Comparison of ENCODE assay signal across 8 cellular contexts in genomic region chr11:65132988-65133700, GRCh38. TPM values are rescaled to one million over a fixed set of nuclear protein-coding genes. Genes with fewer than 3 reads are reported as not detected.
A peak's percentile ranks its signal among the peaks of the same experiment; 100 is the strongest.
DNase-seq lines count a peak whose midpoint lies in the region; TF ChIP-seq lines count a peak whose summit lies in the region.

No MANE protein-coding gene starts in this region.

- H3K27me3 ChIP-seq in HUES64 (ENCODE audit: insufficient read depth, low read length) (no peaks in the 10 kb centered on the region), neural cell (ENCODE audit: insufficient read depth, low read depth, low read length) (no peaks in the 10 kb centered on the region)

- 52% methylated on average over 18 of the region's 18 CpGs for WGBS in HUES64

- CTCF ChIA-PET in Calu3 (lab: Charles Lee), result interaction anchor here (3.4 kb wide), 1 partner anchor 49 kb away, joined by 27 read pairs; the partner anchor contains the start of gene CAPN1

- H3K4me3 Mint-ChIP-seq in Calu3 (ENCODE audit: low read depth, unreplicated experiment), result peak overlapping the region; percentile 99

- peaks cover 28% of the 10 kb centered on the region for H3K4me1 Mint-ChIP-seq in Calu3 (ENCODE audit: low read depth, unreplicated experiment)

- H3K36me3 Mint-ChIP-seq in Calu3 (ENCODE audit: insufficient read depth, unreplicated experiment), result peaks cover 73% of the 10 kb centered on the region

- no peaks in the 10 kb centered on the region for H3K27me3 Mint-ChIP-seq in Calu3 (ENCODE audit: unreplicated experiment)

- no peaks in the 10 kb centered on the region for H3K9me2 ChIP-seq in neural cell (ENCODE audit: insufficient read depth, low read length)

- TF ChIP-seq CTCF in Calu3 (IDR thresholded peaks at IDR 0.05; ENCODE audit: unreplicated experiment), result no peak
- no peak for TF ChIP-seq CTCF in WI38 (IDR thresholded peaks at IDR 0.05; ENCODE audit: low read depth, low read length)
- TF ChIP-seq CTCF in neural cell (IDR thresholded peaks at IDR 0.05; ENCODE audit: poor library complexity, severe bottlenecking), result no peak

- intact Hi-C loops in Calu3 (cut with micrococcal nuclease; ENCODE audit: unreplicated experiment), result no loop called here

- H3K4me2 ChIP-seq in neural cell (ENCODE audit: low read length), result peak overlapping the region; percentile 95

- peaks cover 5% of the 10 kb centered on the region for H3F3A ChIP-seq in neural cell (ENCODE audit: insufficient read depth, low read length, poor library complexity, severe bottlenecking)

- H3K27ac ChIP-seq in HUES64 (ENCODE audit: low read depth, low read length) (peak overlapping the region; percentile 94), neural cell (ENCODE audit: low read length) (peak overlapping the region; percentile 98)

- H4K20me1 ChIP-seq in neural cell (ENCODE audit: insufficient read depth), result no peaks in the 10 kb centered on the region

- H3K36me3 ChIP-seq in HUES64 (ENCODE audit: insufficient read depth, low read length), result peaks cover 43% of the 10 kb centered on the region
- H3K36me3 ChIP-seq in neural cell (ENCODE audit: insufficient read depth, low read length), result no peaks in the 10 kb centered on the region

- H3K27ac Mint-ChIP-seq in Calu3 (ENCODE audit: unreplicated experiment), result peak overlapping the region; percentile 100

- no peak overlapping the region for H2AFZ ChIP-seq in neural cell (ENCODE audit: low read depth, low read length)

- H3K4me3 ChIP-seq in HUES64 (ENCODE audit: low read length) (peak overlapping the region; percentile 83), WI38 (ENCODE audit: low read depth, low read length) (peak overlapping the region; percentile 97), neural cell (ENCODE audit: low read length) (peak overlapping the region; percentile 100)

- no TSS peak for BruUV-seq in Calu3 (replicated peaks; lab: Mats Ljungman, UMichigan)

- H3K79me2 ChIP-seq in neural cell (replicated peaks; ENCODE audit: insufficient read depth, low read length), result peaks cover 16% of the 10 kb centered on the region

- peak; percentile 85 for DNase-seq in Calu3
- peak; percentile 53 to 66 for DNase-seq in erythroblast (lab: John Stamatoyannopoulos, UW)
- no peak for DNase-seq in NCI-H1930 (lab: John Stamatoyannopoulos, UW)
- no peak for DNase-seq in DMS 273 (lab: John Stamatoyannopoulos, UW; ENCODE audit: unreplicated experiment)
- DNase-seq in AG20443 (ENCODE audit: low spot score), result no peak

- TF ChIP-seq EP300 in neural cell (conservative IDR thresholded peaks at IDR 0.05; ENCODE audit: poor library complexity, severe bottlenecking), result no peak

- no peaks in the 10 kb centered on the region for H3K9me3 ChIP-seq in HUES64 (ENCODE audit: insufficient read depth, low read depth, low read length)
- no peaks in the 10 kb centered on the region for H3K9me3 ChIP-seq in neural cell (ENCODE audit: low read length)

- no peak for TF ChIP-seq RAD21 in neural cell (conservative IDR thresholded peaks at IDR 0.05)

- 0 out of 2 replicates have a peak, but pooled peaks cover 2% of the 10 kb centered on the region for H3K4me1 ChIP-seq in HUES64 (ENCODE audit: insufficient read depth, low read length)

- TF ChIP-seq POLR2A in erythroblast (IDR thresholded peaks at IDR 0.05; ENCODE audit: low read length), result no peak

- peak overlapping the region; percentile 98; the same call in 1 of the 2 replicates for H3K9ac ChIP-seq in HUES64 (ENCODE audit: low read depth, low read length)
- peak overlapping the region; percentile 97 for H3K9ac ChIP-seq in neural cell (ENCODE audit: low read length)

- no peaks in the 10 kb centered on the region for H3K9me3 Mint-ChIP-seq in Calu3 (ENCODE audit: low read depth, unreplicated experiment)

TF ChIP-seq in neural cell, 6 proteins besides CTCF, POLR2A, EP300 and RAD21:
- no peak for TF ChIP-seq POLR2AphosphoS5 (IDR thresholded peaks at IDR 0.05)
- TF ChIP-seq MXI1 (conservative IDR thresholded peaks at IDR 0.05; ENCODE audit: poor library complexity, severe bottlenecking), result no peak
- TF ChIP-seq SMC3 (conservative IDR thresholded peaks at IDR 0.05; ENCODE audit: poor library complexity), result no peak
- no peak for TF ChIP-seq REST (IDR thresholded peaks at IDR 0.05; ENCODE audit: borderline replicate concordance)
- TF ChIP-seq EZH2 (IDR thresholded peaks at IDR 0.05; ENCODE audit: borderline replicate concordance, insufficient read depth, low read length, poor library complexity, severe bottlenecking), result no peak
- no peak for TF ChIP-seq TAF1 (IDR thresholded peaks at IDR 0.05; ENCODE audit: low read depth)

RNA-seq across cellular contexts. Expression of gene SYVN1, which starts 1.2 kb away (rescaled TPM):
- 68.5 and 76.7 TPM in 2 replicates for total RNA-seq in Calu3 (2022)
- polyA plus RNA-seq in HUES64 (2013, experiment 1 of 2), result 17.1 TPM
- 20.0 TPM for polyA plus RNA-seq in HUES64 (2013, experiment 2 of 2)
- polyA plus RNA-seq in neural cell, result 12.8 and 13.0 TPM in 2 replicates
- polyA minus RNA-seq in neural cell, result 12.2 and 22.3 TPM in 2 replicates

RNA-seq across cellular contexts. Expression of gene MRPL49, which starts 11.0 kb away (rescaled TPM):
- total RNA-seq in Calu3 (2022), result 84.1 and 97.9 TPM in 2 replicates
- 53.0 TPM for polyA plus RNA-seq in HUES64 (2013, experiment 1 of 2)
- 44.4 TPM for polyA plus RNA-seq in HUES64 (2013, experiment 2 of 2)
- polyA plus RNA-seq in neural cell, result 80.5 and 83.2 TPM in 2 replicates
- 36.3 and 39.2 TPM in 2 replicates for polyA minus RNA-seq in neural cell

RNA-seq across cellular contexts. Expression of gene FAU, which starts 11.2 kb away (rescaled TPM):
- 650 and 668 TPM in 2 replicates for total RNA-seq in Calu3 (2022)
- 815 TPM for polyA plus RNA-seq in HUES64 (2013, experiment 1 of 2)
- 790 TPM for polyA plus RNA-seq in HUES64 (2013, experiment 2 of 2)
- 299 and 420 TPM in 2 replicates for polyA plus RNA-seq in neural cell
- 104 and 117 TPM in 2 replicates for polyA minus RNA-seq in neural cell

RNA-seq across cellular contexts. Expression of gene ZNHIT2, which starts 15.6 kb away (rescaled TPM):
- total RNA-seq in Calu3 (2022), result 13.2 and 17.2 TPM in 2 replicates
- polyA plus RNA-seq in HUES64 (2013, experiment 1 of 2), result 8.9 TPM
- polyA plus RNA-seq in HUES64 (2013, experiment 2 of 2), result 8.5 TPM
- 6.9 and 7.0 TPM in 2 replicates for polyA plus RNA-seq in neural cell
- 9.7 and 10.1 TPM in 2 replicates for polyA minus RNA-seq in neural cell

RNA-seq across cellular contexts. Expression of gene TM7SF2, which starts 21.5 kb away (rescaled TPM):
- total RNA-seq in Calu3 (2022), result 41.2 and 42.8 TPM in 2 replicates
- polyA plus RNA-seq in HUES64 (2013, experiment 1 of 2), result 52.4 TPM
- 60.2 TPM for polyA plus RNA-seq in HUES64 (2013, experiment 2 of 2)
- polyA plus RNA-seq in neural cell, result 78.4 and 99.5 TPM in 2 replicates
- 70.7 and 78.2 TPM in 2 replicates for polyA minus RNA-seq in neural cell

Comparison
In these comparisons a context has a peak if more than half of its experiments do, and no peak if none do; other contexts are left out.
1. DNase-seq: peak in Calu3 (single experiment) and erythroblast (2 of 2); none in NCI-H1930 (0 of 2), DMS 273 (single experiment) and AG20443 (single experiment).
2. Peak in every context shown above with its lines, with median percentiles within 50 percentile points of each other: H3K4me3 ChIP-seq.